ENCODE assay signal across 18 cellular contexts in the genomic region with DNA sequence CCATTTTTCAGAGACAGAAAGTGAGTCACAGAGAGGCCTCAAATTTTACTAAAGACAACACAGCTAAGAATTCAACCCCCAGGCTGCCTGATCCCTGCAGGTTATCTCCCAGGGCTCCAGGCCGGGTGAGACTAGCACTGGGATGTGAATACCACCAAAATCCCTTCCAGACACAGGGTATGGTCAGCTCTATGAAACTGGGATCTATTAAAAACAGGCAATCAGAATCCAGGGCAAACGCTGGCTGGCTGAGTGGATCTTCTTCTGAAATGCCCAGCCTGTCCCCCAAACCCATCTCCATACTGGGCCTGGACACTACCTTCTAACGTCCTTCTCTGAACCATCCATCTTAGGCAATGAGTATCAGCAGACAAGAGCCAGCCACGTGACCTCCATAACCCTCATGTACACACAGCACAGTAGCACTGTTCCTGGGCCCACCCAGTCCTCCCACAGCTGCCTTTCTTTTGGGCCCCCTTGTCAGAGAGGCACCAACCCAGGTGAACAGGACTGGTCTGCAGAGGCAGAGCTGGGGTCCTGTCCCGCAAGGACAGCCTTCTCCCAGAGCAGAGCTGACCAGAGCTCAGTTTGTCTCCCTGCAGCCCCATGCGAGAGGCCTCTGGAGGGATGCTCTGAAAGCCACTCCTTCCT. TPM values are rescaled to one million over a fixed set of nuclear protein-coding genes. Genes with fewer than 3 reads are reported as not detected.
DNase-seq lines count a peak whose midpoint lies in the region; ATAC-seq, FAIRE-seq and TF ChIP-seq lines count a peak whose summit lies in the region.
"Had no signal": no experiment of that assay in that cellular context is flagged by ENCODE, and none has a peak within 500 bp of the region (broad histone marks: within the 10 kb centered on the region; RNA-seq: fewer than 3 reads in every experiment).

No MANE protein-coding gene starts in this region.

- no peaks in the 10 kb centered on the region for H3K27me3 ChIP-seq in CD8-positive, alpha-beta T cell (ENCODE audit: insufficient read depth, low read length)
- H3K27me3 ChIP-seq in GM23338 (ENCODE audit: insufficient read depth): peaks cover 47% of the 10 kb centered on the region
- peaks cover 31% of the 10 kb centered on the region for H3K27me3 ChIP-seq in bronchial epithelial cell (ENCODE audit: control insufficient read depth, insufficient read depth, low read length)
- peaks cover 4% of the 10 kb centered on the region for H3K27me3 ChIP-seq in PC-3 (ENCODE audit: low read length)
- H3K27me3 ChIP-seq: testis had no signal

- no peaks in the 10 kb centered on the region for H3K36me3 Mint-ChIP-seq in CD8-positive, alpha-beta T cell
- H3K36me3 Mint-ChIP-seq in GM23338 (ENCODE audit: low read depth): no peaks in the 10 kb centered on the region
- H3K36me3 Mint-ChIP-seq: naive B cell had no signal

- no peaks in the 10 kb centered on the region for H4K20me1 ChIP-seq in GM23338 (replicated peaks; ENCODE audit: insufficient read depth)
- H4K20me1 ChIP-seq in PC-3 (ENCODE audit: low read length): no peaks in the 10 kb centered on the region

- no peak for DNase-seq in CD8-positive, alpha-beta T cell
- no peak for DNase-seq in GM23338 (ENCODE audit: low spot score)
- no peak for DNase-seq in bronchial epithelial cell (ENCODE audit: low read depth)
- peak; percentile 5 for DNase-seq in medulla oblongata (ENCODE audit: extremely low spot score)
- DNase-seq in PC-3: no peak
- DNase-seq in hypothalamus (lab: John Stamatoyannopoulos, UW): no peak
- no peak for DNase-seq in iPS-NIHi11 (ENCODE audit: low spot score)
- DNase-seq: activated CD4-positive, alpha-beta memory T cell treated with anti-CD3 and anti-CD28 coated beads, Interleukin-2, amount 10 ng/mL, durations not matched to agents 7 days and 5 days; DMS153; naive B cell; NCI-H1694; NCI-H510A treated with DMSO at 0.1 percent for 48 hours; testis had no signal

- peaks cover 10% of the 10 kb centered on the region for H3K4me1 Mint-ChIP-seq in CD8-positive, alpha-beta T cell (ENCODE audit: low read depth)
- peaks cover 15% of the 10 kb centered on the region for H3K4me1 Mint-ChIP-seq in GM23338
- H3K4me1 Mint-ChIP-seq: activated T-helper 17 cell treated with anti-CD3 and anti-CD28 coated beads, Interleukin-2, amount 50 U/mL, for 72 hours had no signal

- no peaks in the 10 kb centered on the region for H3K4me1 ChIP-seq in CD8-positive, alpha-beta T cell (ENCODE audit: insufficient read depth, low read length)
- H3K4me1 ChIP-seq in GM23338 (ENCODE audit: insufficient read depth) (peaks cover 5% of the 10 kb centered on the region), PC-3 (ENCODE audit: insufficient read depth, low read length) (peaks cover 4% of the 10 kb centered on the region; the same call in 1 of the 2 replicates)

- CTCF ChIA-PET in CD8-positive, alpha-beta T cell (lab: Charles Lee): no interaction called here
- CTCF ChIA-PET in PC-3 (lab: Charles Lee): no interaction called here

- no peak for ATAC-seq in CD8-positive, alpha-beta T cell
- ATAC-seq in GM23338: no peak; the same call in 2 of the 3 replicates
- ATAC-seq in PC-3: no peak
- no peak for ATAC-seq in HG03354 (IDR thresholded peaks at IDR 0.05; ENCODE audit: poor library complexity, severe bottlenecking, unreplicated experiment)
- ATAC-seq: activated T-helper 17 cell treated with anti-CD3 and anti-CD28 coated beads, Interleukin-2, amount 50 U/mL, for 72 hours had no signal

- FAIRE-seq in bronchial epithelial cell (lab: Jason Lieb, UNC): peak; percentile 13

- H3K9me3 ChIP-seq in CD8-positive, alpha-beta T cell (ENCODE audit: low read length): no peaks in the 10 kb centered on the region
- no peaks in the 10 kb centered on the region for H3K9me3 ChIP-seq in PC-3 (ENCODE audit: low read length)
- H3K9me3 ChIP-seq: testis had no signal

- no peak for TF ChIP-seq CTCF in CD8-positive, alpha-beta T cell (IDR thresholded peaks at IDR 0.05)
- TF ChIP-seq CTCF in GM23338 (conservative IDR thresholded peaks at IDR 0.05; ENCODE audit: low read depth in 2 of 2): no peak
- no peak for TF ChIP-seq CTCF in bronchial epithelial cell (IDR thresholded peaks at IDR 0.05; ENCODE audit: insufficient read depth, low read length, severe bottlenecking)
- TF ChIP-seq CTCF in PC-3 (conservative IDR thresholded peaks at IDR 0.05; ENCODE audit: low read depth, low read length): no peak

- no peak overlapping the region for H3K9ac ChIP-seq in PC-3 (ENCODE audit: low read length)

- H3K4me3 ChIP-seq in CD8-positive, alpha-beta T cell (ENCODE audit: low read depth, low read length): no peak overlapping the region
- H3K4me3 ChIP-seq in GM23338 (peak overlapping the region; percentile 94), bronchial epithelial cell (ENCODE audit: low read depth, low read length) (no peak overlapping the region), PC-3 (ENCODE audit: low read length) (no peak overlapping the region)
- H3K4me3 ChIP-seq: SK-N-MC had no signal

- H3K79me2 ChIP-seq in GM23338 (replicated peaks; ENCODE audit: insufficient read depth) (no peaks in the 10 kb centered on the region; the same call in 1 of the 2 replicates), PC-3 (ENCODE audit: low read length) (no peaks in the 10 kb centered on the region)

- H3K4me3 Mint-ChIP-seq in CD8-positive, alpha-beta T cell: peak overlapping the region; percentile 15
- peak overlapping the region; percentile 80 for H3K4me3 Mint-ChIP-seq in GM23338
- H3K4me3 Mint-ChIP-seq: activated CD4-positive, alpha-beta memory T cell treated with anti-CD3 and anti-CD28 coated beads, Interleukin-2, amount 10 ng/mL, durations not matched to agents 7 days and 5 days; activated T-helper 17 cell treated with anti-CD3 and anti-CD28 coated beads, Interleukin-2, amount 50 U/mL, for 72 hours; dendritic cell treated with granulocyte-macrophage colony-stimulating factor and Interleukin-4, amounts not matched to agents 40 ng/mL and 50 ng/mL, for 4 days had no signal

- H3K9me3 Mint-ChIP-seq in CD8-positive, alpha-beta T cell: no peaks in the 10 kb centered on the region
- H3K9me3 Mint-ChIP-seq in GM23338: no peaks in the 10 kb centered on the region
- H3K9me3 Mint-ChIP-seq: activated CD4-positive, alpha-beta memory T cell treated with anti-CD3 and anti-CD28 coated beads, Interleukin-2, amount 10 ng/mL, durations not matched to agents 7 days and 5 days; activated T-helper 17 cell treated with anti-CD3 and anti-CD28 coated beads, Interleukin-2, amount 50 U/mL, for 72 hours; dendritic cell treated with granulocyte-macrophage colony-stimulating factor and Interleukin-4, amounts not matched to agents 40 ng/mL and 50 ng/mL, for 4 days had no signal

- H3K27ac ChIP-seq in CD8-positive, alpha-beta T cell (ENCODE audit: low read depth, low read length): no peak overlapping the region
- H3K27ac ChIP-seq in GM23338 (ENCODE audit: low read depth) (no peak overlapping the region), PC-3 (ENCODE audit: low read length) (no peak overlapping the region)
- H3K27ac ChIP-seq: SK-N-MC, testis had no signal

- H3F3A ChIP-seq in GM23338 (replicated peaks; ENCODE audit: low read depth): no peaks in the 10 kb centered on the region
- no peaks in the 10 kb centered on the region for H3F3A ChIP-seq in PC-3 (ENCODE audit: low read length, unreplicated experiment)

- no peaks in the 10 kb centered on the region for H3K36me3 ChIP-seq in CD8-positive, alpha-beta T cell (ENCODE audit: insufficient read depth, low read length)
- H3K36me3 ChIP-seq in GM23338 (ENCODE audit: insufficient read depth) (no peaks in the 10 kb centered on the region), bronchial epithelial cell (ENCODE audit: control insufficient read depth, insufficient read depth, low read length) (no peaks in the 10 kb centered on the region), PC-3 (ENCODE audit: low read depth, low read length) (no peaks in the 10 kb centered on the region)

- peaks cover 36% of the 10 kb centered on the region for H3K27me3 Mint-ChIP-seq in CD8-positive, alpha-beta T cell (ENCODE audit: low read depth)
- H3K27me3 Mint-ChIP-seq in GM23338 (ENCODE audit: insufficient read depth, low read depth, poor library complexity): peaks cover 36% of the 10 kb centered on the region

- no peaks in the 10 kb centered on the region for H3K9me2 ChIP-seq in GM23338 (ENCODE audit: insufficient read depth)
- no peaks in the 10 kb centered on the region for H3K9me2 ChIP-seq in PC-3 (replicated peaks; ENCODE audit: low read length)

- no peak overlapping the region for H3K27ac Mint-ChIP-seq in CD8-positive, alpha-beta T cell
- H3K27ac Mint-ChIP-seq in GM23338: no peak overlapping the region
- H3K27ac Mint-ChIP-seq: activated CD4-positive, alpha-beta memory T cell treated with anti-CD3 and anti-CD28 coated beads, Interleukin-2, amount 10 ng/mL, durations not matched to agents 7 days and 5 days; activated T-helper 17 cell treated with anti-CD3 and anti-CD28 coated beads, Interleukin-2, amount 50 U/mL, for 72 hours; dendritic cell treated with granulocyte-macrophage colony-stimulating factor and Interleukin-4, amounts not matched to agents 40 ng/mL and 50 ng/mL, for 4 days; naive B cell had no signal

- H3K4me2 ChIP-seq in GM23338 (peak overlapping the region; percentile 95), PC-3 (ENCODE audit: low read length) (no peak overlapping the region)

- BruUV-seq in PC-3 (replicated peaks; lab: Mats Ljungman, UMichigan): no TSS peak

- intact Hi-C loops in CD8-positive, alpha-beta T cell (cut with DNase I, micrococcal nuclease): no loop called here
- intact Hi-C loops in PC-3 (cut with micrococcal nuclease): no loop called here

- H2AFZ ChIP-seq in GM23338 (peak overlapping the region; percentile 93), PC-3 (ENCODE audit: low read length) (no peak overlapping the region)

- POLR2A ChIA-PET in CD8-positive, alpha-beta T cell (lab: Charles Lee): no interaction called here
- POLR2A ChIA-PET in PC-3 (lab: Charles Lee; ENCODE audit: unreplicated experiment): no interaction called here

RNA-seq across cellular contexts. Expression of a gene that starts 1.9 kb away (rescaled TPM):
- total RNA-seq in CD8-positive, alpha-beta T cell: 1 to 10 TPM; 1.1 to 1.3 TPM
- 2.9 and 3.9 TPM in 2 replicates for total RNA-seq in GM23338 (2014; rRNA removed; shearing (Covaris generic))
- polyA plus RNA-seq in GM23338 (2016; fragmentation: Nextera tagmentation; extraction: Ambion mirVana): 1.2 and 1.4 TPM in 2 replicates
- total RNA-seq in bronchial epithelial cell (under 0.01 and 0.13 TPM in 2 replicates), PC-3 (2014; rRNA removed) (0.22 and 0.75 TPM in 2 replicates)
- total RNA-seq: OCI-LY7 had no signal
